ENCODE assay signal across 9 cellular contexts in the genomic region with DNA sequence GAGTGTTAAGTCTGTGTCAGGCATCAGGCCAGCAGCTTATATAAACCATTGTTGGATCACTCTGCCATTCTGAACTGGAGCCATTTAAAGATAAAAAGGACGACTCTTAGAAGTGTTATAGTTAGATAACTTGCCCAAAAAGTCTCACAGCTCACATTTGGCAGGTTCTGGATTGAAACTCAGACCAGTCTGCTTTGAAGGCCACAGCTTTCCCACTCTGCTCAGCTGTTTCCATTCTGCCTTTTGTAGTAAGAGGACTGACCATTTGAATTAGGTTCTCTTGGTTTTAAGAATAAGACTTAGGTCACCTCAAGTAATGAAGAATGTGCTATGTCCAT.
A peak's percentile ranks its signal among the peaks of the same experiment; 100 is the strongest.
DNase-seq lines count a peak whose midpoint lies in the region; ATAC-seq and TF ChIP-seq lines count a peak whose summit lies in the region.
"Had no signal": no experiment of that assay in that cellular context is flagged by ENCODE, and none has a peak within 500 bp of the region (broad histone marks: within the 10 kb centered on the region; RNA-seq: fewer than 3 reads in every experiment).

No MANE protein-coding gene starts in this region.

- H4K20me1 ChIP-seq in KMS-11 (ENCODE audit: insufficient read depth) = no peaks in the 10 kb centered on the region

- TF ChIP-seq CTCF in KMS-11 (conservative IDR thresholded peaks at IDR 0.05; ENCODE audit: low read depth, low read length) = no peak
- no peak for TF ChIP-seq CTCF in sigmoid colon (IDR thresholded peaks at IDR 0.05)

- ATAC-seq in GM19023 (IDR thresholded peaks at IDR 0.05; ENCODE audit: unreplicated experiment) = peak; percentile 35
- no peak for ATAC-seq in GM18858 (IDR thresholded peaks at IDR 0.05; ENCODE audit: unreplicated experiment)

- WGBS in sigmoid colon, 2 donors = 0 to 5% methylated on average over 1 of the region's 1 CpG

- no peaks in the 10 kb centered on the region for H3K9me3 ChIP-seq in duodenal mucosa (ENCODE audit: control insufficient read depth in 1 of 2, low read length in 2 of 2)
- H3K9me3 ChIP-seq in sigmoid colon = no peaks in the 10 kb centered on the region

- intact Hi-C loops in sigmoid colon (cut with DNase I) = loop anchor here (10.0 kb wide), 1 partner anchor 172 kb away; no protein-coding TSS in a partner anchor

- H3K4me3 ChIP-seq in KMS-11 (IDR thresholded peaks at IDR 0.05; ENCODE audit: insufficient read depth, low read depth, low read length) (no peak overlapping the region), duodenal mucosa (ENCODE audit: low read depth in 1 of 2, low read length in 2 of 2) (peak overlapping the region; percentile 22 to 30), sigmoid colon (no peak overlapping the region)

- no peaks in the 10 kb centered on the region for H3K27me3 ChIP-seq in KMS-11 (ENCODE audit: insufficient read depth, low read depth)
- H3K27me3 ChIP-seq in duodenal mucosa (ENCODE audit: control insufficient read depth in 1 of 2, insufficient read depth in 2 of 2, low read length in 2 of 2) = no peaks in the 10 kb centered on the region
- H3K27me3 ChIP-seq in sigmoid colon = no peaks in the 10 kb centered on the region

- TF ChIP-seq POLR2A in sigmoid colon (IDR thresholded peaks at IDR 0.05) = no peak

- TF ChIP-seq EP300 in sigmoid colon (IDR thresholded peaks at IDR 0.05) = no peak

- H3K4me1 ChIP-seq in KMS-11 (ENCODE audit: low read depth, poor library complexity, severe bottlenecking) (peaks cover 8% of the 10 kb centered on the region), duodenal mucosa (ENCODE audit: control insufficient read depth in 1 of 2, insufficient read depth in 2 of 2, low read length in 2 of 2) (peaks cover 20 to 23% of the 10 kb centered on the region in 2 donors), sigmoid colon (peaks cover 0 to 40% (median 32%) of the 10 kb centered on the region in 4 donors)

- H3K27ac ChIP-seq in KMS-11 (no peak overlapping the region), duodenal mucosa (ENCODE audit: low read depth, low read length) (peak overlapping the region; percentile 27), sigmoid colon (peak overlapping the region; percentile 29 to 73 (median 68))

- peak; percentile 79 for DNase-seq in sigmoid colon
- no peak for DNase-seq in NCI-H2227 treated with DMSO at 0.1 percent for 48 hours (lab: John Stamatoyannopoulos, UW)
- no peak for DNase-seq in germinal center (ENCODE audit: low spot score)
- no peak for DNase-seq in anterior cingulate cortex (lab: John Stamatoyannopoulos, UW)
- DNase-seq: activated CD8-positive, alpha-beta memory T cell treated with anti-CD3 and anti-CD28 coated beads, Interleukin-2, amount 50 U/mL, for 48 hours had no signal

- H3K36me3 ChIP-seq in KMS-11 (ENCODE audit: insufficient read depth) (no peaks in the 10 kb centered on the region), duodenal mucosa (ENCODE audit: control insufficient read depth in 1 of 2, insufficient read depth in 2 of 2, low read length in 2 of 2) (no peaks in the 10 kb centered on the region), sigmoid colon (no peaks in the 10 kb centered on the region)

- H3K9ac ChIP-seq in KMS-11 (no peak overlapping the region), duodenal mucosa (ENCODE audit: low read depth in 1 of 2, low read length in 2 of 2) (no peak overlapping the region)

- H3K79me2 ChIP-seq in KMS-11 (ENCODE audit: insufficient read depth, low read depth) = no peaks in the 10 kb centered on the region

- peak overlapping the region; percentile 5; the same call in 1 of the 2 replicates for H3K4me2 ChIP-seq in KMS-11

- H2AFZ ChIP-seq in KMS-11 (ENCODE audit: low read depth) = peak overlapping the region; percentile 27; the same call in 1 of the 2 replicates

Comparison
In these comparisons a context has a peak if more than half of its experiments do, and no peak if none do; other contexts are left out.
1. H3K4me3 ChIP-seq: peak in duodenal mucosa (2 of 2); none in KMS-11 (single experiment) and sigmoid colon (0 of 4).